19 cellular contexts compared by ENCODE assay signal in the genomic region with DNA sequence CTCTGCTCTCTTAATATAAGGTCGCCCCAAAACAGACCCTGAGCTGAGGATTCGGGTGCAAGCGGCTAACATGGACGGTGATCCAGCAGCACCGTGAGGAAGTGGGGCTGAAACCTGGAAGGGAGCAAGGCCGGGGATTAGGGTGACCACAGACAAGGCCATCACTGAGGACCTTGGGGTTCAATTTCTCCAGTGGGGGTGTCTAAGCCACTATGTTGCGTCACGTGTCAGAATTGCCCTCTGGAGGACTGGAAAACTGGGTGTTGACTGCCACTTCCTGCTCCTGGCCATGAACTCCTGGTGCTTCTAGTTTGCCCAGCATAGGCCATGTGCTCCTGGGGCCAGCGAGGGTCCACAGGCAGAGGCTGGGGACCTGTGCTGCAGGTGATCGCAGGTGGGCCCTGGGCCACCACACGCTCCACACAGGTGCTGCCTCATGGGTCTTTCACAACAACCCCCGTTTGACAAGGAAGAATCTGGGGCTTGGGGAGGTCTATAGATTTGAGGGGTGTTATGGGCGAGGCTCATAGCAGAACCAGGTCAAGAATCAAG.
"Had no signal": no experiment of that assay in that cellular context is flagged by ENCODE, and none has a peak within 500 bp of the region (broad histone marks: within the 10 kb centered on the region; RNA-seq: fewer than 3 reads in every experiment).

No MANE protein-coding gene starts in this region.

- H3K27me3 ChIP-seq: adrenal gland had no signal

- H3K36me3 ChIP-seq: adrenal gland, left lung, stomach, thoracic aorta had no signal

- H3K4me3 Mint-ChIP-seq: activated naive CD4-positive, alpha-beta T cell treated with anti-CD3 and anti-CD28 coated beads, Interleukin-2, amount 50 U/mL, for 24 hours; naive thymus-derived CD4-positive, alpha-beta T cell had no signal

- DNase-seq: activated CD4-positive, alpha-beta T cell treated with anti-CD3 and anti-CD28 coated beads for 1 hour; activated CD4-positive, alpha-beta T cell treated with anti-CD3 and anti-CD28 coated beads, Interleukin-2, amount 50 U/mL, for 4 hours; activated T-cell treated with anti-CD3 and anti-CD28 coated beads, Interleukin-2, amount 50 U/mL, for 1 hour; dermis blood vessel endothelial cell; erythroblast; mucosa of descending colon; naive thymus-derived CD4-positive, alpha-beta T cell; occipital lobe; right cardiac atrium; stomach; T-helper 1 cell had no signal

- H3K36me3 Mint-ChIP-seq: activated naive CD4-positive, alpha-beta T cell treated with anti-CD3 and anti-CD28 coated beads, Interleukin-2, amount 50 U/mL, for 24 hours; naive thymus-derived CD4-positive, alpha-beta T cell had no signal

- H3K4me3 ChIP-seq: adrenal gland, left lung, mucosa of descending colon, smooth muscle cell, stomach, thoracic aorta had no signal

- H3K27ac ChIP-seq: adrenal gland, stomach, thoracic aorta, VCaP had no signal

- H3K9me3 Mint-ChIP-seq: activated naive CD4-positive, alpha-beta T cell treated with anti-CD3 and anti-CD28 coated beads, Interleukin-2, amount 50 U/mL, for 24 hours; activated T-helper 2 cell treated with anti-CD3 and anti-CD28 coated beads, Interferon-gamma antibody, Interleukin-2, Interleukin-4, amounts not matched to agents 10 μg/mL and 5 μg/mL and 100 μg/mL, durations not matched to agents 14 hours and 24 hours and 36 hours; naive thymus-derived CD4-positive, alpha-beta T cell had no signal

- H3K27ac Mint-ChIP-seq: activated naive CD4-positive, alpha-beta T cell treated with anti-CD3 and anti-CD28 coated beads, Interleukin-2, amount 50 U/mL, for 24 hours; activated T-helper 2 cell treated with anti-CD3 and anti-CD28 coated beads, Interferon-gamma antibody, Interleukin-2, Interleukin-4, amounts not matched to agents 10 μg/mL and 5 μg/mL and 100 μg/mL, durations not matched to agents 14 hours and 24 hours and 36 hours; progenitor cell of endocrine pancreas had no signal

- ATAC-seq: mucosa of descending colon; naive thymus-derived CD4-positive, alpha-beta T cell; right cardiac atrium had no signal

- H3K27me3 Mint-ChIP-seq: activated naive CD4-positive, alpha-beta T cell treated with anti-CD3 and anti-CD28 coated beads, Interleukin-2, amount 50 U/mL, for 24 hours; naive thymus-derived CD4-positive, alpha-beta T cell had no signal

- H3K9me3 ChIP-seq: adrenal gland, left lung, mucosa of descending colon, stomach, thoracic aorta had no signal
